In the genomic region with DNA sequence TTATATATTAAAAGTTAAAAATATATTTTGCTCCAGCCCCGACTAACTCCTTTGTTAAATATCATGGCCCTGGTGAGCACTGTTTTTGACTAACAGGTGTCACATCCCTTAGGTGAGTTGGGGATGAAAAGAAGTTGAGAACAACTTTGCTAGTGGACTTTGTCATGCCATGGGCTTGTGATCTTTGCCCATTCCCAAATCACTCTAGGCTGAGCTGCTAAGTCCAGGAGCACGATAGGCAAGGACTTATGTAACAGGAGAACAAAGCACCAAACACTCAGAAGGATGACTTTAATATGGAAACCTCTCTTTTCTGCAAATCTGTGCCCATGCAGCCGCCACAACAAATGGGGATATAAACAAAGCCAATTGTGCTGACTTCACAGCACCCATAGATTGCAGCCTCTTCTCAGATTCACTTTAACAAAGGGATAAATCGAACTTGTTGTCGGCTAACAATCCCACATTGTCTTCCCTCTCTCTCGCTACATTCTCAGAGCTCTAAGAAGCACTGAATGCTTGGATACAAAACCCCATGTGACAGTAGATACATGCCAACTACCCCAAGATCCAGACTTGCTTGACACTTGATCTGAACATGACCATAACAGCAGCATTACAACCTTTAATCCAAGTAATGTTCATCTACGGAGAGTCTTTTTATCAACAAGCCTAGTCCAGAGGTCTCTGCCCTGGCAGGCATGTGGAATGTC, we compare ENCODE assay signal across 24 cellular contexts.
DNase-seq lines count a peak whose midpoint lies in the region; ATAC-seq, FAIRE-seq and TF ChIP-seq lines count a peak whose summit lies in the region.
"Had no signal": no experiment of that assay in that cellular context is flagged by ENCODE, and none has a peak within 500 bp of the region (broad histone marks: within the 10 kb centered on the region; RNA-seq: fewer than 3 reads in every experiment).

No MANE protein-coding gene starts in this region.

- peaks cover 2% of the 10 kb centered on the region for H3K27me3 Mint-ChIP-seq in GM23338 (ENCODE audit: insufficient read depth, low read depth, poor library complexity)
- H3K27me3 Mint-ChIP-seq: activated CD4-positive, alpha-beta memory T cell treated with anti-CD3 and anti-CD28 coated beads, Interleukin-2, amount 10 ng/mL, durations not matched to agents 7 days and 5 days had no signal

- H3K4me3 ChIP-seq in GM23338 (no peak overlapping the region), keratinocyte (ENCODE audit: control insufficient read depth in 2 of 3, extremely low read depth in 1 of 3, insufficient read depth in 2 of 3, low read depth in 1 of 3, low read length in 3 of 3) (no peak overlapping the region), ovary (no peak overlapping the region), H7 (ENCODE audit: insufficient read depth, low read depth, low read length) (no peak overlapping the region), SK-N-SH (ENCODE audit: low read depth in 2 of 2, low read length in 1 of 2) (no peak overlapping the region)
- H3K4me3 ChIP-seq: ascending aorta, colonic mucosa, GM12878, left ventricle myocardium inferior, SJCRH30 had no signal

- TF ChIP-seq POLR2A in ovary (IDR thresholded peaks at IDR 0.05), result no peak

- no peak overlapping the region for H3K27ac Mint-ChIP-seq in GM23338
- H3K27ac Mint-ChIP-seq: activated CD4-positive, alpha-beta memory T cell treated with anti-CD3 and anti-CD28 coated beads, Interleukin-2, amount 10 ng/mL, durations not matched to agents 7 days and 5 days; activated naive CD4-positive, alpha-beta T cell treated with anti-CD3 and anti-CD28 coated beads for 36 hours; CD4-positive, CD25-positive, alpha-beta regulatory T cell; T-helper 2 cell treated with Interferon-gamma antibody and Interleukin-4, amounts not matched to agents 5 μg/mL and 100 μg/mL, for 36 hours had no signal

- H3K36me3 Mint-ChIP-seq in GM23338 (ENCODE audit: low read depth), result peaks cover 14% of the 10 kb centered on the region

- H3K4me1 ChIP-seq in GM23338 (ENCODE audit: insufficient read depth), result peaks cover 7% of the 10 kb centered on the region; the same call in 1 of the 2 replicates
- peaks cover 16% of the 10 kb centered on the region for H3K4me1 ChIP-seq in keratinocyte (ENCODE audit: control insufficient read depth, extremely low read depth, insufficient read depth, low read length)
- H3K4me1 ChIP-seq in ovary (ENCODE audit: insufficient read depth), result peaks cover 17% of the 10 kb centered on the region
- peaks cover 0 to 10% of the 10 kb centered on the region in 2 experiments; a peak in 1 of 4 replicates for H3K4me1 ChIP-seq in SK-N-SH (ENCODE audit: control insufficient read depth in 1 of 2, insufficient read depth in 2 of 2, low read depth in 1 of 2, low read length in 1 of 2)
- H3K4me1 ChIP-seq: colonic mucosa, SJCRH30 had no signal

- dilution Hi-C loops in keratinocyte (cut with MboI; ENCODE audit: extremely low pct_ligation_motif_present, low sequenced_read_pairs), result no loop called here

- H3K27me3 ChIP-seq in GM23338 (ENCODE audit: insufficient read depth), result no peaks in the 10 kb centered on the region
- H3K27me3 ChIP-seq in keratinocyte (ENCODE audit: control insufficient read depth, extremely low read depth, insufficient read depth, low read length), result no peaks in the 10 kb centered on the region
- H3K27me3 ChIP-seq in ovary, result no peaks in the 10 kb centered on the region
- H3K27me3 ChIP-seq in H7 (ENCODE audit: control insufficient read depth, insufficient read depth, low read length), result no peaks in the 10 kb centered on the region
- no peaks in the 10 kb centered on the region for H3K27me3 ChIP-seq in SK-N-SH (ENCODE audit: insufficient read depth)
- H3K27me3 ChIP-seq: ascending aorta, colonic mucosa, SJCRH30 had no signal

- TF ChIP-seq EP300 in ovary (IDR thresholded peaks at IDR 0.05), result no peak
- TF ChIP-seq EP300 in SK-N-SH (IDR thresholded peaks at IDR 0.05; ENCODE audit: borderline replicate concordance in 1 of 2, low read depth in 1 of 2, low read length in 1 of 2), result no peak

- DNase-seq in GM23338 (ENCODE audit: low spot score) (no peak), keratinocyte (ENCODE audit: low read depth, low spot score) (no peak), ovary (peak in 1 of 5 donors; percentile 35), T-helper 1 cell (no peak), H7 (no peak), cerebellar cortex (ENCODE audit: low spot score) (no peak), SK-N-SH (no peak)
- DNase-seq: activated CD4-positive, alpha-beta memory T cell treated with anti-CD3 and anti-CD28 coated beads, Interleukin-2, amount 10 ng/mL, durations not matched to agents 7 days and 5 days; activated CD4-positive, CD25-positive, alpha-beta regulatory T cell; activated naive CD4-positive, alpha-beta T cell treated with anti-CD3 and anti-CD28 coated beads for 36 hours; activated T-cell treated with anti-CD3 and anti-CD28 coated beads, Interleukin-2, amount 50 U/mL, for 1 hour; CD4-positive, CD25-positive, alpha-beta regulatory T cell; colonic mucosa; foreskin fibroblast; KBM-7; left ventricle myocardium inferior; NCI-H187 treated with DMSO at 0.1 percent for 48 hours; NCI-H226; PC-3; SJCRH30 had no signal

- TF ChIP-seq RAD21 in SK-N-SH (IDR thresholded peaks at IDR 0.05; ENCODE audit: low read length), result no peak

- no peaks in the 10 kb centered on the region for H3K9me1 ChIP-seq in keratinocyte (ENCODE audit: control insufficient read depth, extremely low read depth, insufficient read depth, low read length)

- H2AFZ ChIP-seq in GM23338, result peak overlapping the region; percentile 43; the same call in 1 of the 2 replicates
- peak overlapping the region; percentile 68 for H2AFZ ChIP-seq in keratinocyte (ENCODE audit: control insufficient read depth, low read length)
- H2AFZ ChIP-seq in SK-N-SH (ENCODE audit: low read depth), result no peak overlapping the region

- FAIRE-seq in keratinocyte (lab: Jason Lieb, UNC), result no peak
- FAIRE-seq: GM12878 had no signal

- H3K9me3 Mint-ChIP-seq in GM23338, result peaks cover 17% of the 10 kb centered on the region

- POLR2A ChIA-PET in SK-N-SH (lab: Yijun Ruan, JAX), result no interaction called here

- 74 to 76% (median 75%) methylated on average over 7 of the region's 7 CpGs for WGBS in ovary, 3 donors
- WGBS in SK-N-SH (ENCODE audit: low lambda C conversion rate), result 85% methylated on average over 7 of the region's 7 CpGs

- TF ChIP-seq CTCF in GM23338 (conservative IDR thresholded peaks at IDR 0.05; ENCODE audit: low read depth in 2 of 2) (no peak), keratinocyte (optimal IDR thresholded peaks at IDR 0.05 in 1 of 3, IDR thresholded peaks at IDR 0.05 in 1 of 3, conservative IDR thresholded peaks at IDR 0.05 in 1 of 3; ENCODE audit: extremely low read depth in 1 of 3, insufficient read depth in 2 of 3, low read length in 3 of 3) (no peak), ovary (IDR thresholded peaks at IDR 0.05) (no peak), SK-N-SH (IDR thresholded peaks at IDR 0.05) (no peak)

- CTCF ChIA-PET in SK-N-SH (lab: Yijun Ruan, JAX), result interaction anchor here (1.2 kb wide), 1 partner anchor 20 kb away, joined by 3 read pairs; no protein-coding TSS in a partner anchor

- ATAC-seq in GM23338, result no peak
- ATAC-seq: GM12878, PC-3 had no signal

- H3K4me2 ChIP-seq in GM23338, result no peak overlapping the region
- H3K4me2 ChIP-seq in keratinocyte (ENCODE audit: control insufficient read depth, extremely low read depth, insufficient read depth, low read depth, low read length), result peak overlapping the region; percentile 28
- no peak overlapping the region for H3K4me2 ChIP-seq in SK-N-SH

- no peak overlapping the region for H3K4me3 Mint-ChIP-seq in GM23338
- H3K4me3 Mint-ChIP-seq: activated CD4-positive, alpha-beta memory T cell treated with anti-CD3 and anti-CD28 coated beads, Interleukin-2, amount 10 ng/mL, durations not matched to agents 7 days and 5 days; activated naive CD4-positive, alpha-beta T cell treated with anti-CD3 and anti-CD28 coated beads for 36 hours; CD4-positive, CD25-positive, alpha-beta regulatory T cell; T-helper 2 cell treated with Interferon-gamma antibody and Interleukin-4, amounts not matched to agents 5 μg/mL and 100 μg/mL, for 36 hours had no signal

- H3K9ac ChIP-seq in keratinocyte (ENCODE audit: control insufficient read depth, extremely low read depth, insufficient read depth, low read length) (no peak overlapping the region), SK-N-SH (no peak overlapping the region)

- H3K79me2 ChIP-seq in GM23338 (replicated peaks; ENCODE audit: insufficient read depth), result no peaks in the 10 kb centered on the region
- no peaks in the 10 kb centered on the region for H3K79me2 ChIP-seq in keratinocyte (ENCODE audit: control insufficient read depth, insufficient read depth, low read length)
- no peaks in the 10 kb centered on the region for H3K79me2 ChIP-seq in SK-N-SH (ENCODE audit: insufficient read depth)

- H3K9me2 ChIP-seq in GM23338 (ENCODE audit: insufficient read depth) (peaks cover 8% of the 10 kb centered on the region; the same call in 1 of the 2 replicates), SK-N-SH (no peaks in the 10 kb centered on the region)

- H4K20me1 ChIP-seq in GM23338 (replicated peaks; ENCODE audit: insufficient read depth), result no peaks in the 10 kb centered on the region
- H4K20me1 ChIP-seq in keratinocyte (ENCODE audit: control insufficient read depth, extremely low read depth, insufficient read depth, low read length), result no peaks in the 10 kb centered on the region
- no peaks in the 10 kb centered on the region for H4K20me1 ChIP-seq in SK-N-SH (ENCODE audit: insufficient read depth)

- H3K36me3 ChIP-seq in GM23338 (ENCODE audit: insufficient read depth) (no peaks in the 10 kb centered on the region), keratinocyte (ENCODE audit: control insufficient read depth in 2 of 2, extremely low read depth in 1 of 2, insufficient read depth in 2 of 2, low read length in 2 of 2) (no peaks in the 10 kb centered on the region), ovary (no peaks in the 10 kb centered on the region), H7 (replicated peaks; ENCODE audit: control insufficient read depth, insufficient read depth, low read length) (no peaks in the 10 kb centered on the region), SK-N-SH (replicated peaks in 1 of 2; ENCODE audit: control insufficient read depth in 1 of 2, insufficient read depth in 2 of 2, low read length in 1 of 2) (no peaks in the 10 kb centered on the region)
- H3K36me3 ChIP-seq: ascending aorta, colonic mucosa, left ventricle myocardium inferior, SJCRH30 had no signal

- H3K27ac ChIP-seq in GM23338 (ENCODE audit: low read depth) (no peak overlapping the region), cingulate gyrus (ENCODE audit: low read depth, low read length) (peak overlapping the region; percentile 96), keratinocyte (ENCODE audit: control insufficient read depth, insufficient read depth, low read length) (no peak overlapping the region), ovary (peak overlapping the region; percentile 5 to 32), SK-N-SH (ENCODE audit: low read depth in 2 of 2, low read length in 1 of 2) (no peak overlapping the region)
- H3K27ac ChIP-seq: ascending aorta, colonic mucosa, SJCRH30 had no signal

- intact Hi-C loops in ovary (cut with DNase I), result no loop called here

- H3K9me3 ChIP-seq in keratinocyte (ENCODE audit: control insufficient read depth, low read depth, low read length) (peaks cover 9% of the 10 kb centered on the region), ovary (peaks cover 0 to 3% of the 10 kb centered on the region in 2 donors), SK-N-SH (no peaks in the 10 kb centered on the region)
- H3K9me3 ChIP-seq: colonic mucosa, SJCRH30 had no signal

- H3F3A ChIP-seq in GM23338 (replicated peaks; ENCODE audit: low read depth) (no peaks in the 10 kb centered on the region), SK-N-SH (replicated peaks; ENCODE audit: insufficient read depth) (peaks cover 3% of the 10 kb centered on the region)

- H3K4me1 Mint-ChIP-seq in GM23338, result peaks cover 3% of the 10 kb centered on the region; the same call in 1 of the 3 replicates
- H3K4me1 Mint-ChIP-seq: activated CD4-positive, alpha-beta memory T cell treated with anti-CD3 and anti-CD28 coated beads, Interleukin-2, amount 10 ng/mL, durations not matched to agents 7 days and 5 days; CD4-positive, CD25-positive, alpha-beta regulatory T cell had no signal

Comparison
In these comparisons a context has a peak if more than half of its experiments do, and no peak if none do; other contexts are left out.
1. H3K27ac ChIP-seq: peak in cingulate gyrus (single experiment) and ovary (2 of 2); none in GM23338 (single experiment), keratinocyte (single experiment) and SK-N-SH (0 of 2).